Comparison of ENCODE assay signal across 24 cellular contexts in the genomic region with DNA sequence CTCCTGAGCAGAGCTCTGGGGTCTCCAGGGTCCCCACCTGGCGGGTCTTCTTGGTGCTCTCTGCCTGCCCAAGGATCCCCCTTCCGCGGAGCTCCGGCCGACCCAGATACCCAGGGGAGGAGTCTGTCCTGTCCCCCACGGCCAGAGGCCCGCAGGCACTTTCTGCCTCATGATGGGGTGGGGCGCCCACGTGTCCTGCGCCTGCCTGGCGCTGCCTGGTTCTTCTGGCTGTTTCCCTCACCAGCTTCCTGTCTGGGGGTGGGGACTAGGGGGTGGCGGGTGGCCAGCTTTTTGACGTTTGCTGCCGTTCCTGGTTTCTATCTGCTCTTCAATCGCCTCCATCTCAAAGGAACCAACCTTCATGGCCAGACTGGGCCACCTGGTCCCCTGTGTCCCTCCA.
"Had no signal": no experiment of that assay in that cellular context is flagged by ENCODE, and none has a peak within 500 bp of the region (broad histone marks: within the 10 kb centered on the region; RNA-seq: fewer than 3 reads in every experiment).

No MANE protein-coding gene starts in this region.

- ATAC-seq: activated CD4-positive, CD25-positive, alpha-beta regulatory T cell treated with anti-CD3 and anti-CD28 coated beads, Interleukin-2, amount 50 U/mL, for 24 hours; activated CD8-positive, alpha-beta T cell treated with anti-CD3 and anti-CD28 coated beads for 36 hours; activated T-cell treated with anti-CD3 and anti-CD28 coated beads, Interleukin-2, amount 50 U/mL, for 4 hours; activated T-helper 17 cell treated with anti-CD3 and anti-CD28 coated beads, Interleukin-2, amount 50 U/mL, for 72 hours; effector memory CD8-positive, alpha-beta T cell had no signal

- H3K27ac ChIP-seq: brain microvascular endothelial cell, coronary artery, esophagus squamous epithelium had no signal

- H3K4me3 ChIP-seq: coronary artery, esophagus squamous epithelium had no signal

- H3K9me3 ChIP-seq: esophagus squamous epithelium had no signal

- DNase-seq: activated B cell treated with CpG ODN at 0.5 μM for 24 hours; activated CD4-positive, alpha-beta T cell treated with anti-CD3 and anti-CD28 coated beads for 48 hours; activated CD4-positive, alpha-beta T cell treated with anti-CD3 and anti-CD28 coated beads, Interleukin-2, amount 50 U/mL, for 1 hour; activated CD4-positive, alpha-beta T cell treated with anti-CD3 and anti-CD28 coated beads, Interleukin-2, amount 50 U/mL, for 48 hours; activated CD8-positive, alpha-beta memory T cell treated with anti-CD3 and anti-CD28 coated beads for 24 hours; activated CD8-positive, alpha-beta T cell treated with anti-CD3 and anti-CD28 coated beads for 36 hours; activated effector memory CD4-positive, alpha-beta T cell treated with Interleukin-2 at 50 U/mL for 16 hours; activated gamma-delta T cell treated with Interleukin-2 at 50 U/mL for 16 hours; activated naive CD4-positive, alpha-beta T cell treated with anti-CD3 and anti-CD28 coated beads, Interleukin-2, amount 50 U/mL, for 16 hours; activated naive CD4-positive, alpha-beta T cell treated with Interleukin-2 at 50 U/mL for 16 hours; activated T-cell treated with anti-CD3 and anti-CD28 coated beads, Interleukin-2, amount 50 U/mL, for 4 hours; amniotic stem cell; anterior cingulate cortex; brain microvascular endothelial cell; effector CD4-positive, alpha-beta T cell; effector memory CD8-positive, alpha-beta T cell; erythroblast; esophagus squamous epithelium; head of caudate nucleus; hypothalamus; T-helper 2 cell had no signal

- H3K27me3 ChIP-seq: brain microvascular endothelial cell had no signal

- H3K36me3 ChIP-seq: brain microvascular endothelial cell, esophagus squamous epithelium had no signal
